9 cellular contexts compared by ENCODE assay signal in the genomic region with DNA sequence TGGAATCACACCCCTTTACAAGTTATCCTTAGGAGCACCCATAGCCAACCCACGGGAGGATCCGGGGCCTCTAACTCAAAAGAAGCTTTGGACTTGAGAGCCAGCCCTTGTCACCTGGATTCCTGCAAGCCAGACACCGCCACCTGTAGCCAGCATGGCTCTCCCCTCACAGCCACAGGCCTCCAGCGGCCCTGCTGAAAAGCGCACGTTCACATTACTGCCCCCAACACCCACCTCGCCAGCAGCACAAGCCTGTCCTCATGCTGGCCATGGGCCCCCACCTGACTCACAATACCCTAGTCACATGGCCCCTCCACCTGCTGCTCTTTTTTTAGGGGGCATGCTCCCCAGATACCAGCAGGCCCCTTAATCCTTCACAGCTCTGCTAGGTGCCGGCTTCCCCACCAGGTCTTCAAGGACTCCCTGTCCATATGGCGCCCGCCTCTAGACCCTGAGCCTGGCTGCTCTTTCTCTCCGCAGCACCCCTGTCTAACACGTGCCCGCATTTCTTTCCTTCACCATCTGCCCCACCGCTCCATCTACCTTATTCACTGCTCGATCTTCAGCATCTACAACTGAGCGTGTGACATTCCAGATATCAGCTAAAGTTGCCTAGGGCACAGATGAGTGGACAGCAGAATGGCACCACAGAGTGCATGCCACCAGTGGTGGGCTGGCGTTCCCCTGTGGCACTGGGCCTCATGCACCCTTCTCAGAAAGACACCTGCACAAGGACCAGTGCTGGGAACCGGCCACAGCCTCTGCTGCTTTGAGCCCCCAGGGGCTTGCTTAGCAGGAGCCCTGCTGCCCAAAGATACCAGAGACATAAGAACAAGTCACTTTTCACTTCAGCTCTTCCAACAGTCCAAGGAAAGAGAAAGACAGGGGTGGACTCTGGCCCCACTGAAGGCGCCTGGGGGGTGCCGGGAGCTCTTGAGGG. TPM values are rescaled to one million over a fixed set of nuclear protein-coding genes. Genes with fewer than 3 reads are reported as not detected.
DNase-seq lines count a peak whose midpoint lies in the region; ATAC-seq and TF ChIP-seq lines count a peak whose summit lies in the region.
"Had no signal": no experiment of that assay in that cellular context is flagged by ENCODE, and none has a peak within 500 bp of the region (broad histone marks: within the 10 kb centered on the region; RNA-seq: fewer than 3 reads in every experiment).

No MANE protein-coding gene starts in this region.

- H3K27me3 ChIP-seq in Panc1 (ENCODE audit: control insufficient read depth, insufficient read depth, low read length) (no peaks in the 10 kb centered on the region), esophagus (ENCODE audit: control insufficient read depth in 1 of 2, insufficient read depth in 2 of 2, low read length in 2 of 2) (no peaks in the 10 kb centered on the region)

- H3K36me3 Mint-ChIP-seq in activated CD4-positive, alpha-beta T cell treated with anti-CD3 and anti-CD28 coated beads, Interleukin-2, amount 10 ng/mL, durations not matched to agents 24 days and 14 days (ENCODE audit: low read depth), result peaks cover 25% of the 10 kb centered on the region

- H3K36me3 ChIP-seq in Panc1 (ENCODE audit: control insufficient read depth, insufficient read depth, low read length) (peaks cover 7% of the 10 kb centered on the region; the same call in 1 of the 2 replicates), esophagus (ENCODE audit: control insufficient read depth in 2 of 2, insufficient read depth in 2 of 2, low read length in 1 of 2) (peaks cover 0 to 13% of the 10 kb centered on the region in 2 donors)

- DNase-seq in activated CD4-positive, alpha-beta T cell treated with anti-CD3 and anti-CD28 coated beads, Interleukin-2, amount 10 ng/mL, durations not matched to agents 24 days and 14 days, result no peak
- no peak for DNase-seq in activated CD4-positive, alpha-beta T cell treated with anti-CD3 and anti-CD28 coated beads for 48 hours
- no peak for DNase-seq in Panc1 (ENCODE audit: low read depth, low spot score)
- DNase-seq in substantia nigra (lab: John Stamatoyannopoulos, UW), result no peak
- no peak for DNase-seq in NCI-H2081 (lab: John Stamatoyannopoulos, UW)
- DNase-seq in G401 (ENCODE audit: low spot score), result no peak
- no peak for DNase-seq in GF-D8 (lab: John Stamatoyannopoulos, UW)

- CTCF ChIA-PET in Panc1 (lab: Charles Lee), result interaction anchor here (0.7 to 2.4 kb wide), 3 partner anchors 13 to 41 kb away, joined by 3 to 14 read pairs (median 6); no protein-coding TSS in a partner anchor

- peaks cover 33% of the 10 kb centered on the region for H3K4me1 Mint-ChIP-seq in activated CD4-positive, alpha-beta T cell treated with anti-CD3 and anti-CD28 coated beads, Interleukin-2, amount 10 ng/mL, durations not matched to agents 24 days and 14 days

- H3K9me3 Mint-ChIP-seq in activated CD4-positive, alpha-beta T cell treated with anti-CD3 and anti-CD28 coated beads, Interleukin-2, amount 10 ng/mL, durations not matched to agents 24 days and 14 days, result no peaks in the 10 kb centered on the region

- peak overlapping the region; percentile 15 for H3K4me3 Mint-ChIP-seq in activated CD4-positive, alpha-beta T cell treated with anti-CD3 and anti-CD28 coated beads, Interleukin-2, amount 10 ng/mL, durations not matched to agents 24 days and 14 days

- H3K27ac ChIP-seq in Panc1 (ENCODE audit: low read length) (peak overlapping the region; percentile 67), esophagus (ENCODE audit: low read depth in 2 of 2, low read length in 1 of 2) (peak overlapping the region; percentile 42 to 62), substantia nigra (ENCODE audit: low read depth, low read length, poor library complexity, severe bottlenecking) (peak overlapping the region; percentile 98)
- H3K27ac ChIP-seq: C4-2B had no signal

- H3K4me3 ChIP-seq in Panc1 (ENCODE audit: low read depth in 2 of 2, low read length in 2 of 2), result peak overlapping the region in 1 of 2 experiments; percentile 4; a peak in 1 of 4 replicates
- H3K4me3 ChIP-seq in esophagus (ENCODE audit: low read depth in 1 of 2, low read length in 2 of 2), result no peak overlapping the region

- peak overlapping the region; percentile 65 for H3K27ac Mint-ChIP-seq in activated CD4-positive, alpha-beta T cell treated with anti-CD3 and anti-CD28 coated beads, Interleukin-2, amount 10 ng/mL, durations not matched to agents 24 days and 14 days

- H3K27me3 Mint-ChIP-seq in activated CD4-positive, alpha-beta T cell treated with anti-CD3 and anti-CD28 coated beads, Interleukin-2, amount 10 ng/mL, durations not matched to agents 24 days and 14 days, result no peaks in the 10 kb centered on the region

- POLR2A ChIA-PET in Panc1 (lab: Charles Lee), result interaction anchor here (0.7 kb wide), 1 partner anchor 125 kb away, joined by 3 read pairs; no protein-coding TSS in a partner anchor

- WGBS in esophagus, 2 donors, result 89 to 90% methylated on average over 20 of the region's 20 CpGs

- H3K4me1 ChIP-seq in Panc1 (ENCODE audit: control insufficient read depth, insufficient read depth, low read length) (peaks cover 53% of the 10 kb centered on the region), esophagus (ENCODE audit: control insufficient read depth in 2 of 2, insufficient read depth in 2 of 2, low read length in 1 of 2) (peaks cover 8 to 11% of the 10 kb centered on the region in 2 donors)

- BruUV-seq in Panc1 (replicated peaks; lab: Mats Ljungman, UMichigan), result no TSS peak

- in situ Hi-C loops in Panc1 (cut with HindIII; ENCODE audit: low pct_unique_long_range_greater_than_20kb, low sequenced_read_pairs), result no loop called here
- in situ Hi-C loops in G401 (cut with HindIII; ENCODE audit: low sequenced_read_pairs), result no loop called here

- peak; percentile 4 for ATAC-seq in Panc1

- no peak for TF ChIP-seq CTCF in Panc1 (IDR thresholded peaks at IDR 0.05)

- no peaks in the 10 kb centered on the region for H3K9me3 ChIP-seq in Panc1 (ENCODE audit: control insufficient read depth, insufficient read depth, low read depth, low read length)
- H3K9me3 ChIP-seq in esophagus (ENCODE audit: control insufficient read depth in 2 of 2, insufficient read depth in 1 of 2, low read depth in 1 of 2, low read length in 1 of 2), result no peaks in the 10 kb centered on the region

- intact Hi-C loops in activated CD4-positive, alpha-beta T cell treated with anti-CD3 and anti-CD28 coated beads, Interleukin-2, amount 10 ng/mL, durations not matched to agents 24 days and 14 days (cut with micrococcal nuclease), result no loop called here
- intact Hi-C loops in Panc1 (cut with micrococcal nuclease; ENCODE audit: unreplicated experiment), result no loop called here

RNA-seq across cellular contexts. Expression of gene CARS1, which starts 6.6 kb away (rescaled TPM):
- 56.5 and 63.1 TPM in 2 replicates for total RNA-seq in activated CD4-positive, alpha-beta T cell treated with anti-CD3 and anti-CD28 coated beads, Interleukin-2, amount 10 ng/mL, durations not matched to agents 24 days and 14 days
- total RNA-seq in Panc1 (2021; ENCODE audit: unreplicated experiment), result 120 TPM
- polyA plus RNA-seq in Panc1 (2012; ENCODE audit: insufficient read length), result 264 TPM
- 10 to 100 TPM; 22.8 to 29.0 TPM for polyA plus RNA-seq in esophagus
- 23.2 and 24.0 TPM in 2 replicates for total RNA-seq in G401 (2014; rRNA removed; shearing (Covaris generic))

RNA-seq across cellular contexts. Expression of gene NAP1L4, which starts 58.5 kb away (rescaled TPM):
- total RNA-seq in activated CD4-positive, alpha-beta T cell treated with anti-CD3 and anti-CD28 coated beads, Interleukin-2, amount 10 ng/mL, durations not matched to agents 24 days and 14 days, result 263 and 272 TPM in 2 replicates
- 274 TPM for total RNA-seq in Panc1 (2021; ENCODE audit: unreplicated experiment)
- polyA plus RNA-seq in Panc1 (2012; ENCODE audit: insufficient read length), result 162 TPM
- polyA plus RNA-seq in esophagus, result 10 to 100 TPM; 66.0 to 68.6 TPM
- 182 and 291 TPM in 2 replicates for total RNA-seq in G401 (2014; rRNA removed; shearing (Covaris generic))
